ENCODE assay signal across 1 cellular context in the genomic region with DNA sequence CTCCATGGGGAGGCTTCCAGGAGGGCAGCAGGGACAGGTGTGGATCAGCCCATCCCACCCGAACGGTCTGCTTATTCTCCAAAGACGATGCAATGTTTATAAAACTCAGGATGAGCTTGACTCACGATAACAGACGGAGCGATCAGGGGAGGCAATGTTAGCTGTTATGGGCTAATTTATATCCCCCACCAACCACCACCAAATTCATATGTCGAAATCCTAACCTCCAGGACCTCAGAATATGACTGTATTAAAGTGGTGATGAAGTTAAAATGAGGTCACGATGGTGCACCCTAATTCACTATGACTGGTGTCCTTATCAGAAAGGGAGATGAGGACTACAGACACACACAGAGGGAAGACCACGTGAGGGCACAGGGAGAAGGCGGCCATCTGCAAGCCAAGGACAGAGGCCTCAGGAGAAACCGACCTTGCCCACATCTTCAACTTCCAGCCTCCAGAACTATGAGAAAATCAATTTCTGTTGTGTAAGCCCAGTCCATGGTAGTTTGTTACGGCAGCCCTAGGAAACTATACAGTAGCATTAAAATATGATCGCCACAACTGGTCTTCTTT.
TF ChIP-seq lines count a peak whose summit lies in the region.

No MANE protein-coding gene starts in this region.

TF ChIP-seq in HCT116, 20 proteins besides CTCF, POLR2A, EP300 and RAD21 (continued from another document):
- TF ChIP-seq, protein P1, sequence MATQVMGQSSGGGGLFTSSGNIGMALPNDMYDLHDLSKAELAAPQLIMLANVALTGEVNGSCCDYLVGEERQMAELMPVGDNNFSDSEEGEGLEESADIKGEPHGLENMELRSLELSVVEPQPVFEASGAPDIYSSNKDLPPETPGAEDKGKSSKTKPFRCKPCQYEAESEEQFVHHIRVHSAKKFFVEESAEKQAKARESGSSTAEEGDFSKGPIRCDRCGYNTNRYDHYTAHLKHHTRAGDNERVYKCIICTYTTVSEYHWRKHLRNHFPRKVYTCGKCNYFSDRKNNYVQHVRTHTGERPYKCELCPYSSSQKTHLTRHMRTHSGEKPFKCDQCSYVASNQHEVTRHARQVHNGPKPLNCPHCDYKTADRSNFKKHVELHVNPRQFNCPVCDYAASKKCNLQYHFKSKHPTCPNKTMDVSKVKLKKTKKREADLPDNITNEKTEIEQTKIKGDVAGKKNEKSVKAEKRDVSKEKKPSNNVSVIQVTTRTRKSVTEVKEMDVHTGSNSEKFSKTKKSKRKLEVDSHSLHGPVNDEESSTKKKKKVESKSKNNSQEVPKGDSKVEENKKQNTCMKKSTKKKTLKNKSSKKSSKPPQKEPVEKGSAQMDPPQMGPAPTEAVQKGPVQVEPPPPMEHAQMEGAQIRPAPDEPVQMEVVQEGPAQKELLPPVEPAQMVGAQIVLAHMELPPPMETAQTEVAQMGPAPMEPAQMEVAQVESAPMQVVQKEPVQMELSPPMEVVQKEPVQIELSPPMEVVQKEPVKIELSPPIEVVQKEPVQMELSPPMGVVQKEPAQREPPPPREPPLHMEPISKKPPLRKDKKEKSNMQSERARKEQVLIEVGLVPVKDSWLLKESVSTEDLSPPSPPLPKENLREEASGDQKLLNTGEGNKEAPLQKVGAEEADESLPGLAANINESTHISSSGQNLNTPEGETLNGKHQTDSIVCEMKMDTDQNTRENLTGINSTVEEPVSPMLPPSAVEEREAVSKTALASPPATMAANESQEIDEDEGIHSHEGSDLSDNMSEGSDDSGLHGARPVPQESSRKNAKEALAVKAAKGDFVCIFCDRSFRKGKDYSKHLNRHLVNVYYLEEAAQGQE (IDR thresholded peaks at IDR 0.05; ENCODE audit: low read depth), result no peak
- TF ChIP-seq SP1 (IDR thresholded peaks at IDR 0.05; ENCODE audit: low read depth) (no peak), ZNF274 (IDR thresholded peaks at IDR 0.05; ENCODE audit: low read depth, low read length) (no peak), POLR2AphosphoS5 (IDR thresholded peaks at IDR 0.05; ENCODE audit: low read depth, low read length) (no peak), ELF1 (IDR thresholded peaks at IDR 0.05; ENCODE audit: borderline replicate concordance, low read depth) (no peak), TCF7L2 (IDR thresholded peaks at IDR 0.05; ENCODE audit: borderline replicate concordance, extremely low read depth, insufficient read depth, insufficient read length) (no peak), ZFX (IDR thresholded peaks at IDR 0.05) (no peak), JUND (IDR thresholded peaks at IDR 0.05) (no peak)
TF ChIP-seq in HCT116: peak in this region for 0.
